In genomic region chr2:35099345-35099744, GRCh38 we compare ENCODE assay signal across 19 cellular contexts.
DNase-seq lines count a peak whose midpoint lies in the region; ATAC-seq and TF ChIP-seq lines count a peak whose summit lies in the region.
"Had no signal": no experiment of that assay in that cellular context is flagged by ENCODE, and none has a peak within 500 bp of the region (broad histone marks: within the 10 kb centered on the region; RNA-seq: fewer than 3 reads in every experiment).

No MANE protein-coding gene starts in this region.

- H3K9me3 Mint-ChIP-seq in activated CD8-positive, alpha-beta T cell treated with anti-CD3 and anti-CD28 coated beads for 36 hours: peaks cover 4% of the 10 kb centered on the region
- peaks cover 0 to 7% (median 3%) of the 10 kb centered on the region in 3 donors for H3K9me3 Mint-ChIP-seq in T-cell

- no peak for ATAC-seq in activated CD8-positive, alpha-beta T cell treated with anti-CD3 and anti-CD28 coated beads for 36 hours
- no peak for ATAC-seq in GM19455 (IDR thresholded peaks at IDR 0.05; ENCODE audit: unreplicated experiment)
- ATAC-seq in T-cell (replicated peaks in 1 of 4): no peak
- ATAC-seq: HCT116, SK-N-SH treated with all-trans-retinoic acid at 6 μM for 48 hours had no signal

- POLR2A ChIA-PET in activated CD8-positive, alpha-beta T cell treated with anti-CD3 and anti-CD28 coated beads for 36 hours (lab: Charles Lee): no interaction called here
- POLR2A ChIA-PET in T-cell (lab: Charles Lee): no interaction called here

- in situ Hi-C loops in SK-MEL-5 (cut with HindIII; ENCODE audit: low pct_unique_long_range_greater_than_20kb, low sequenced_read_pairs): no loop called here

- no peak overlapping the region for H3K27ac ChIP-seq in C4-2B
- H3K27ac ChIP-seq: BLaER1 treated with 17β-estradiol and CSF1 and Interleukin-3, amounts not matched to agents 10 nM and 100 nM had no signal

- no peak overlapping the region for H3K27ac Mint-ChIP-seq in activated CD8-positive, alpha-beta T cell treated with anti-CD3 and anti-CD28 coated beads for 36 hours
- no peak overlapping the region for H3K27ac Mint-ChIP-seq in T-cell

- H3K36me3 Mint-ChIP-seq in activated CD8-positive, alpha-beta T cell treated with anti-CD3 and anti-CD28 coated beads for 36 hours (ENCODE audit: low read depth): no peaks in the 10 kb centered on the region
- no peaks in the 10 kb centered on the region for H3K36me3 Mint-ChIP-seq in T-cell

- peak; percentile 73 for DNase-seq in NCI-H146 (lab: John Stamatoyannopoulos, UW)
- peak; percentile 36 for DNase-seq in SK-MEL-5 (ENCODE audit: low read depth, low spot score)
- peak; percentile 12 for DNase-seq in iPS-NIHi7 (ENCODE audit: extremely low spot score)
- DNase-seq in activated CD8-positive, alpha-beta T cell treated with anti-CD3 and anti-CD28 coated beads for 36 hours: no peak
- DNase-seq in T-cell: no peak
- no peak for DNase-seq in NOMO-1 treated with dmso at 0.1 percent for 144 hours (lab: John Stamatoyannopoulos, UW; ENCODE audit: unreplicated experiment)
- DNase-seq: GDM1, MM.1S, NCI-H1092 treated with DMSO at 0.1 percent for 48 hours, NCI-H1694, NCI-H2081 treated with DMSO at 0.1 percent for 48 hours, NCI-H226, NCI-H524, SHP77 had no signal

- TF ChIP-seq CTCF in C4-2B (conservative IDR thresholded peaks at IDR 0.05): 0 out of 2 replicates have a peak, but pooled peaks have one; percentile 4
- no peak for TF ChIP-seq CTCF in activated CD8-positive, alpha-beta T cell treated with anti-CD3 and anti-CD28 coated beads for 36 hours (IDR thresholded peaks at IDR 0.05)

- H3K4me1 Mint-ChIP-seq in activated CD8-positive, alpha-beta T cell treated with anti-CD3 and anti-CD28 coated beads for 36 hours (ENCODE audit: low read depth): no peaks in the 10 kb centered on the region
- H3K4me1 Mint-ChIP-seq in T-cell: no peaks in the 10 kb centered on the region

- no peaks in the 10 kb centered on the region for H3K27me3 Mint-ChIP-seq in activated CD8-positive, alpha-beta T cell treated with anti-CD3 and anti-CD28 coated beads for 36 hours
- no peaks in the 10 kb centered on the region for H3K27me3 Mint-ChIP-seq in T-cell

- H3K4me3 Mint-ChIP-seq in activated CD8-positive, alpha-beta T cell treated with anti-CD3 and anti-CD28 coated beads for 36 hours: no peak overlapping the region
- no peak overlapping the region for H3K4me3 Mint-ChIP-seq in T-cell

- intact Hi-C loops in activated CD8-positive, alpha-beta T cell treated with anti-CD3 and anti-CD28 coated beads for 36 hours (cut with micrococcal nuclease): no loop called here

- CTCF ChIA-PET in activated CD8-positive, alpha-beta T cell treated with anti-CD3 and anti-CD28 coated beads for 36 hours (lab: Charles Lee): no interaction called here
- CTCF ChIA-PET in T-cell (lab: Charles Lee): no interaction called here

Comparison
In these comparisons a context has a peak if more than half of its experiments do, and no peak if none do; other contexts are left out.
1. DNase-seq: peak in NCI-H146 (single experiment), SK-MEL-5 (single experiment) and iPS-NIHi7 (single experiment); none in activated CD8-positive, alpha-beta T cell treated with anti-CD3 and anti-CD28 coated beads for 36 hours (single experiment), T-cell (0 of 34) and NOMO-1 treated with dmso at 0.1 percent for 144 hours (single experiment).